10 cellular contexts compared by ENCODE assay signal in the genomic region with DNA sequence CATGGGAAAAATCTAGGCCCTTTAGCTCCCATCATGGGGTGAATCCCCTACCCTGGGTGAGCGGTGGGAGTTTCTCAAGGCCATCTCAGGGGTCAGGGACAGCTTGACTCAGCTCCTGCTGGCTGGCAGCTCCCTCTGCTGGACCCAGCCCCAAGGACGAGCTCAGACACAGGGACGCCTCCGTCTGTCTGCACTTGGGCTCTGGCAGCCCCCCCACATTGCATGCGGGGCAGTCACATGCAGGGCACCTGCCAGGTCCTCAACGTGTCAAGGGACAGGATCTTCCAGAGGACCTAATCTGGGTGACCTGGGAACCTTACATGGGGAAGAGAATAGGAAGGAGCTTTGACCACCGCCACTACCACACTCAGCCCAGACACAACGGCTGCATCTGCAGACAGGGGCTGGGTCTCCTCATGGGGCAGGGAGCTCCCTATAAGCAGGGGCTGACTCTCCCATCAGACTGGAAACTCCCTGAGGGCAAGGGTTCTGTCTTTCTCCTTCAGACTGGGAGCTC.
DNase-seq lines count a peak whose midpoint lies in the region; ATAC-seq and TF ChIP-seq lines count a peak whose summit lies in the region.
"Had no signal": no experiment of that assay in that cellular context is flagged by ENCODE, and none has a peak within 500 bp of the region (broad histone marks: within the 10 kb centered on the region; RNA-seq: fewer than 3 reads in every experiment).

No MANE protein-coding gene starts in this region.

- H3K4me1 ChIP-seq in upper lobe of right lung, result no peaks in the 10 kb centered on the region

- no peak overlapping the region for H3K27ac ChIP-seq in upper lobe of right lung

- H3K36me3 ChIP-seq in upper lobe of right lung, result no peaks in the 10 kb centered on the region

- no peak overlapping the region for H3K4me3 ChIP-seq in upper lobe of right lung

- no peaks in the 10 kb centered on the region for H3K9me3 ChIP-seq in upper lobe of right lung

- no peaks in the 10 kb centered on the region for H3K4me1 Mint-ChIP-seq in activated CD4-positive, alpha-beta memory T cell treated with anti-CD3 and anti-CD28 coated beads, Interleukin-2, amount 10 ng/mL, durations not matched to agents 7 days and 5 days
- no peaks in the 10 kb centered on the region for H3K4me1 Mint-ChIP-seq in activated CD4-positive, alpha-beta memory T cell treated with anti-CD3 and anti-CD28 coated beads for 36 hours (ENCODE audit: low read depth)
- H3K4me1 Mint-ChIP-seq in chondrocyte (ENCODE audit: low read depth), result peaks cover 14% of the 10 kb centered on the region

- intact Hi-C loops in activated CD4-positive, alpha-beta memory T cell treated with anti-CD3 and anti-CD28 coated beads for 36 hours (cut with micrococcal nuclease), result no loop called here
- intact Hi-C loops in upper lobe of right lung (cut with DNase I), result no loop called here

- POLR2A ChIA-PET in activated CD4-positive, alpha-beta memory T cell treated with anti-CD3 and anti-CD28 coated beads, Interleukin-2, amount 10 ng/mL, durations not matched to agents 7 days and 5 days (lab: Charles Lee), result no interaction called here
- POLR2A ChIA-PET in activated CD4-positive, alpha-beta memory T cell treated with anti-CD3 and anti-CD28 coated beads for 36 hours (lab: Charles Lee), result no interaction called here

- H3K27me3 ChIP-seq in upper lobe of right lung, result no peaks in the 10 kb centered on the region

- TF ChIP-seq CTCF in chondrocyte (IDR thresholded peaks at IDR 0.05) (peak; percentile 70), upper lobe of right lung (IDR thresholded peaks at IDR 0.05) (no peak)

- no peak overlapping the region for H3K4me3 Mint-ChIP-seq in activated CD4-positive, alpha-beta memory T cell treated with anti-CD3 and anti-CD28 coated beads, Interleukin-2, amount 10 ng/mL, durations not matched to agents 7 days and 5 days
- no peak overlapping the region for H3K4me3 Mint-ChIP-seq in activated CD4-positive, alpha-beta memory T cell treated with anti-CD3 and anti-CD28 coated beads for 36 hours
- H3K4me3 Mint-ChIP-seq in chondrocyte (ENCODE audit: unreplicated experiment), result no peak overlapping the region

- H3K9me3 Mint-ChIP-seq in activated CD4-positive, alpha-beta memory T cell treated with anti-CD3 and anti-CD28 coated beads, Interleukin-2, amount 10 ng/mL, durations not matched to agents 7 days and 5 days, result peaks cover 4% of the 10 kb centered on the region
- H3K9me3 Mint-ChIP-seq in activated CD4-positive, alpha-beta memory T cell treated with anti-CD3 and anti-CD28 coated beads for 36 hours, result peaks cover 4% of the 10 kb centered on the region
- H3K9me3 Mint-ChIP-seq in chondrocyte (ENCODE audit: low read depth), result peaks cover 14% of the 10 kb centered on the region

- CTCF ChIA-PET in activated CD4-positive, alpha-beta memory T cell treated with anti-CD3 and anti-CD28 coated beads, Interleukin-2, amount 10 ng/mL, durations not matched to agents 7 days and 5 days (lab: Charles Lee), result interaction anchor here (1.6 kb wide), 1 partner anchor 23 kb away, joined by 4 read pairs; no protein-coding TSS in a partner anchor
- CTCF ChIA-PET in activated CD4-positive, alpha-beta memory T cell treated with anti-CD3 and anti-CD28 coated beads for 36 hours (lab: Charles Lee), result interaction anchor here (1.1 kb wide), 1 partner anchor 25 kb away, joined by 4 read pairs; no protein-coding TSS in a partner anchor

- peak; percentile 42 for ATAC-seq in upper lobe of right lung
- no peak for ATAC-seq in HG02588 (IDR thresholded peaks at IDR 0.05; ENCODE audit: unreplicated experiment)

- peak; percentile 13 for DNase-seq in activated CD4-positive, alpha-beta memory T cell treated with anti-CD3 and anti-CD28 coated beads, Interleukin-2, amount 10 ng/mL, durations not matched to agents 7 days and 5 days
- no peak for DNase-seq in activated CD4-positive, alpha-beta memory T cell treated with anti-CD3 and anti-CD28 coated beads for 36 hours
- DNase-seq in chondrocyte (ENCODE audit: low spot score) (no peak), islet precursor cell (peak; percentile 78), upper lobe of right lung (no peak), RPMI8226 (no peak), NCI-H1105 (lab: John Stamatoyannopoulos, UW) (no peak)
- DNase-seq: T-helper 1 cell, trophoblast cell had no signal

- peaks cover 16% of the 10 kb centered on the region for H3K27me3 Mint-ChIP-seq in activated CD4-positive, alpha-beta memory T cell treated with anti-CD3 and anti-CD28 coated beads, Interleukin-2, amount 10 ng/mL, durations not matched to agents 7 days and 5 days
- H3K27me3 Mint-ChIP-seq in activated CD4-positive, alpha-beta memory T cell treated with anti-CD3 and anti-CD28 coated beads for 36 hours, result peaks cover 11% of the 10 kb centered on the region
- H3K27me3 Mint-ChIP-seq in chondrocyte (ENCODE audit: low read depth), result peaks cover 2% of the 10 kb centered on the region

- H3K27ac Mint-ChIP-seq in activated CD4-positive, alpha-beta memory T cell treated with anti-CD3 and anti-CD28 coated beads, Interleukin-2, amount 10 ng/mL, durations not matched to agents 7 days and 5 days, result no peak overlapping the region
- H3K27ac Mint-ChIP-seq in activated CD4-positive, alpha-beta memory T cell treated with anti-CD3 and anti-CD28 coated beads for 36 hours, result no peak overlapping the region
- H3K27ac Mint-ChIP-seq in chondrocyte (ENCODE audit: unreplicated experiment), result no peak overlapping the region

- no peaks in the 10 kb centered on the region for H3K36me3 Mint-ChIP-seq in activated CD4-positive, alpha-beta memory T cell treated with anti-CD3 and anti-CD28 coated beads, Interleukin-2, amount 10 ng/mL, durations not matched to agents 7 days and 5 days (ENCODE audit: low read depth)
- H3K36me3 Mint-ChIP-seq in activated CD4-positive, alpha-beta memory T cell treated with anti-CD3 and anti-CD28 coated beads for 36 hours, result peaks cover 3% of the 10 kb centered on the region
- peaks cover 7% of the 10 kb centered on the region for H3K36me3 Mint-ChIP-seq in chondrocyte (ENCODE audit: low read depth)

Comparison
In these comparisons a context has a peak if more than half of its experiments do, and no peak if none do; other contexts are left out.
1. DNase-seq: peak in activated CD4-positive, alpha-beta memory T cell treated with anti-CD3 and anti-CD28 coated beads, Interleukin-2, amount 10 ng/mL, durations not matched to agents 7 days and 5 days (single experiment) and islet precursor cell (single experiment); none in activated CD4-positive, alpha-beta memory T cell treated with anti-CD3 and anti-CD28 coated beads for 36 hours (single experiment), chondrocyte (single experiment), upper lobe of right lung (single experiment), RPMI8226 (single experiment) and NCI-H1105 (single experiment).